In genomic region chr5:123755587-123756324, GRCh38 we compare ENCODE assay signal across 16 cellular contexts.
DNase-seq lines count a peak whose midpoint lies in the region; ATAC-seq and TF ChIP-seq lines count a peak whose summit lies in the region.
"Had no signal": no experiment of that assay in that cellular context is flagged by ENCODE, and none has a peak within 500 bp of the region (broad histone marks: within the 10 kb centered on the region; RNA-seq: fewer than 3 reads in every experiment).

No MANE protein-coding gene starts in this region.

- in situ Hi-C loops in astrocyte of the spinal cord (cut with HindIII; ENCODE audit: low sequenced_read_pairs): no loop called here

- H3K4me3 ChIP-seq in astrocyte of the spinal cord (ENCODE audit: low read depth, low read length): no peak overlapping the region
- no peak overlapping the region for H3K4me3 ChIP-seq in Peyer's patch
- H3K4me3 ChIP-seq: transverse colon had no signal

- no peaks in the 10 kb centered on the region for H3K36me3 ChIP-seq in Peyer's patch
- H3K36me3 ChIP-seq: transverse colon had no signal

- intact Hi-C loops in left cardiac atrium (cut with DNase I): no loop called here

- TF ChIP-seq POLR2A in Peyer's patch (IDR thresholded peaks at IDR 0.05): no peak

- H3K4me1 ChIP-seq in Peyer's patch: no peaks in the 10 kb centered on the region

- no peak overlapping the region for H3K27ac ChIP-seq in Peyer's patch
- H3K27ac ChIP-seq: transverse colon had no signal

- no peaks in the 10 kb centered on the region for H3K27me3 ChIP-seq in Peyer's patch
- H3K27me3 ChIP-seq: transverse colon had no signal

- no peaks in the 10 kb centered on the region for H3K9me3 ChIP-seq in Peyer's patch
- H3K9me3 ChIP-seq: transverse colon had no signal

- TF ChIP-seq CTCF in astrocyte of the spinal cord (IDR thresholded peaks at IDR 0.05; ENCODE audit: low read depth, low read length): no peak
- no peak for TF ChIP-seq CTCF in Peyer's patch (IDR thresholded peaks at IDR 0.05)

- DNase-seq in GM04504 (ENCODE audit: low read depth) (peak; percentile 37), astrocyte of the spinal cord (ENCODE audit: low read depth, low spot score) (peak; percentile 56), left cardiac atrium (no peak), pons (ENCODE audit: low spot score) (peak; percentile 32), NCI-H524 treated with DMSO at 0.1 percent for 48 hours (lab: John Stamatoyannopoulos, UW) (no peak), Peyer's patch (no peak)
- no peak for DNase-seq in activated CD4-positive, CD25-positive, alpha-beta regulatory T cell treated with anti-CD3 and anti-CD28 coated beads, Interleukin-2, amount 50 U/mL, for 72 hours
- DNase-seq: activated CD4-positive, alpha-beta memory T cell treated with anti-CD3 and anti-CD28 coated beads, Interleukin-2, amount 10 ng/mL, durations not matched to agents 7 days and 5 days; activated naive CD4-positive, alpha-beta T cell; COR-L47; effector memory CD4-positive, alpha-beta T cell; immature natural killer cell; NCI-H1417; posterior cingulate gyrus; transverse colon had no signal

- ATAC-seq in left cardiac atrium: peak; percentile 48 to 50
- no peak for ATAC-seq in GM21737 (IDR thresholded peaks at IDR 0.05; ENCODE audit: unreplicated experiment)

Comparison
In these comparisons a context has a peak if more than half of its experiments do, and no peak if none do; other contexts are left out.
1. DNase-seq: peak in GM04504 (single experiment), astrocyte of the spinal cord (single experiment) and pons (single experiment); none in left cardiac atrium (single experiment), NCI-H524 treated with DMSO at 0.1 percent for 48 hours (single experiment), activated CD4-positive, CD25-positive, alpha-beta regulatory T cell treated with anti-CD3 and anti-CD28 coated beads, Interleukin-2, amount 50 U/mL, for 72 hours (single experiment) and Peyer's patch (0 of 3).